3 cellular contexts compared by ENCODE assay signal in the genomic region with DNA sequence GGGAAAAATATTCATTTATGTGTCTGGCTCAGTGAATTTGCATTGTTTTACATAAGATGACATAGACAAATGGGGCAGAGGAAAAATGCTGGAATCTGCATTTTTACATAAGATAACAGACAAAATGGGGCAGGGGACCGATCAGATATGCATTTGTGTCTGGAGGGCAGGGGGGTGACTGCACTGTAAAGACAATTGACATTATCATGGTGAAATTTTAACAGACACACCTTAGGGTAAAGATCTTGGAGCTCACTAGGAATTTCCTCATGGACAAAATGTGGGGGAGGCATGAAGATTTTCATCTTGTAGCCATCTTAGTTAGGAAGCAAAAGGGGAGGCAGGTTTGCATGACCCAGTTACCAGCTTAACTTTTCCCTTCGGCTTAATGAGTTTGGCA. TPM values are rescaled to one million over a fixed set of nuclear protein-coding genes. Genes with fewer than 3 reads are reported as not detected.
"Had no signal": no experiment of that assay in that cellular context is flagged by ENCODE, and none has a peak within 500 bp of the region (broad histone marks: within the 10 kb centered on the region; RNA-seq: fewer than 3 reads in every experiment).

No MANE protein-coding gene starts in this region.

RNA-seq across cellular contexts. Expression of a gene that starts 51.4 kb away (rescaled TPM):
- total RNA-seq: HepG2, HT-29 had no signal
- polyA plus RNA-seq: IgD-negative memory B cell had no signal
